Comparison of ENCODE assay signal across 8 cellular contexts in genomic region chr10:88881335-88881734, GRCh38. TPM values are rescaled to one million over a fixed set of nuclear protein-coding genes. Genes with fewer than 3 reads are reported as not detected.
A peak's percentile ranks its signal among the peaks of the same experiment; 100 is the strongest.
DNase-seq lines count a peak whose midpoint lies in the region; ATAC-seq and TF ChIP-seq lines count a peak whose summit lies in the region.

No MANE protein-coding gene starts in this region.

- CTCF ChIA-PET in activated naive CD4-positive, alpha-beta T cell treated with anti-CD3 and anti-CD28 coated beads, Interleukin-2, amount 10 ng/mL, durations not matched to agents 7 days and 5 days (lab: Charles Lee) = interaction anchor here (0.6 to 6.6 kb wide), 5 partner anchors 44 to 1041 kb away, joined by 3 to 36 read pairs (median 5); no protein-coding TSS in a partner anchor

- intact Hi-C loops in right lobe of liver (cut with DNase I) (no loop called here), upper lobe of right lung (cut with DNase I) (no loop called here)

- H3K36me3 Mint-ChIP-seq in activated naive CD4-positive, alpha-beta T cell treated with anti-CD3 and anti-CD28 coated beads, Interleukin-2, amount 10 ng/mL, durations not matched to agents 7 days and 5 days = peaks cover 44% of the 10 kb centered on the region

- peaks cover 83% of the 10 kb centered on the region for H3K4me1 Mint-ChIP-seq in activated naive CD4-positive, alpha-beta T cell treated with anti-CD3 and anti-CD28 coated beads, Interleukin-2, amount 10 ng/mL, durations not matched to agents 7 days and 5 days

- no peak for TF ChIP-seq POLR2A in right lobe of liver (IDR thresholded peaks at IDR 0.05)

- peak overlapping the region; percentile 98 for H3K27ac Mint-ChIP-seq in activated naive CD4-positive, alpha-beta T cell treated with anti-CD3 and anti-CD28 coated beads, Interleukin-2, amount 10 ng/mL, durations not matched to agents 7 days and 5 days

- WGBS in right lobe of liver (ENCODE audit: insufficient coverage, low coverage, low lambda C conversion rate, missing lambda C conversion rate) = 48% methylated on average over 6 of the region's 6 CpGs

- H3K36me3 ChIP-seq in right lobe of liver (no peaks in the 10 kb centered on the region), upper lobe of right lung (no peaks in the 10 kb centered on the region)

- ATAC-seq in right lobe of liver = no peak
- ATAC-seq in upper lobe of right lung = no peak
- no peak for ATAC-seq in GM18867 (IDR thresholded peaks at IDR 0.05; ENCODE audit: unreplicated experiment)

- no peaks in the 10 kb centered on the region for H3K27me3 ChIP-seq in right lobe of liver
- H3K27me3 ChIP-seq in upper lobe of right lung = no peaks in the 10 kb centered on the region

- H3K4me1 ChIP-seq in right lobe of liver (peaks cover 0 to 5% (median 2%) of the 10 kb centered on the region in 4 donors), upper lobe of right lung (peaks cover 13% of the 10 kb centered on the region)

- peaks cover 7% of the 10 kb centered on the region for H3K9me3 Mint-ChIP-seq in activated naive CD4-positive, alpha-beta T cell treated with anti-CD3 and anti-CD28 coated beads, Interleukin-2, amount 10 ng/mL, durations not matched to agents 7 days and 5 days

- H3K27me3 Mint-ChIP-seq in activated naive CD4-positive, alpha-beta T cell treated with anti-CD3 and anti-CD28 coated beads, Interleukin-2, amount 10 ng/mL, durations not matched to agents 7 days and 5 days = peaks cover 3% of the 10 kb centered on the region

- H3K9me3 ChIP-seq in right lobe of liver (no peaks in the 10 kb centered on the region), upper lobe of right lung (no peaks in the 10 kb centered on the region)

- peak; percentile 26 for DNase-seq in activated naive CD4-positive, alpha-beta T cell treated with anti-CD3 and anti-CD28 coated beads, Interleukin-2, amount 10 ng/mL, durations not matched to agents 7 days and 5 days
- no peak for DNase-seq in activated naive CD4-positive, alpha-beta T cell treated with Interleukin-2 at 50 U/mL for 16 hours
- no peak for DNase-seq in right lobe of liver
- DNase-seq in upper lobe of right lung = no peak
- DNase-seq in KG1 (lab: John Stamatoyannopoulos, UW) = no peak
- no peak for DNase-seq in NCI-H1105 treated with DMSO at 0.1 percent for 48 hours (lab: John Stamatoyannopoulos, UW)

- peak overlapping the region; percentile 98 for H3K4me3 Mint-ChIP-seq in activated naive CD4-positive, alpha-beta T cell treated with anti-CD3 and anti-CD28 coated beads, Interleukin-2, amount 10 ng/mL, durations not matched to agents 7 days and 5 days

- H3K27ac ChIP-seq in angular gyrus (ENCODE audit: low read depth, low read length) = peak overlapping the region; percentile 90
- H3K27ac ChIP-seq in right lobe of liver = peak overlapping the region; percentile 79 to 94 (median 84)
- peak overlapping the region; percentile 90 for H3K27ac ChIP-seq in upper lobe of right lung

- no peak for TF ChIP-seq CTCF in right lobe of liver (IDR thresholded peaks at IDR 0.05)
- no peak for TF ChIP-seq CTCF in upper lobe of right lung (IDR thresholded peaks at IDR 0.05)

- H3K4me3 ChIP-seq in right lobe of liver (peak overlapping the region; percentile 74 to 81 (median 77)), upper lobe of right lung (peak overlapping the region; percentile 76)

RNA-seq across cellular contexts. Expression of gene STAMBPL1, which starts 1.3 kb away (rescaled TPM):
- 1 to 10 TPM in 5 of 6 experiments, under 1 TPM in 1; 0.66 to 8.0 (median 4.2) TPM for total RNA-seq in right lobe of liver
- total RNA-seq in upper lobe of right lung = 6.8 TPM

RNA-seq across cellular contexts. Expression of gene ANKRD22, which starts 29.7 kb away (rescaled TPM):
- total RNA-seq in right lobe of liver (1 to 10 TPM in 2 of 6 experiments, under 1 TPM in 1, not detected in 3; 0.54 to 1.2 (median 1.2) TPM), upper lobe of right lung (2.3 TPM)
